21 cellular contexts compared by ENCODE assay signal in genomic region chr6:66655420-66655819, GRCh38.
"Had no signal": no experiment of that assay in that cellular context is flagged by ENCODE, and none has a peak within 500 bp of the region (broad histone marks: within the 10 kb centered on the region; RNA-seq: fewer than 3 reads in every experiment).

No MANE protein-coding gene starts in this region.

- H3K4me3 ChIP-seq: coronary artery, dorsolateral prefrontal cortex, esophagus muscularis mucosa, gastroesophageal sphincter, heart left ventricle, left lung, lower lobe of right lung, mucosa of descending colon had no signal

- FAIRE-seq: colon, endothelial cell of umbilical vein, frontal cortex, islet of Langerhans, keratinocyte had no signal

- H3K4me1 ChIP-seq: esophagus muscularis mucosa, foreskin keratinocyte, gastroesophageal sphincter, heart left ventricle, left lung, lower lobe of right lung had no signal

- H3K27me3 ChIP-seq: dorsolateral prefrontal cortex, esophagus muscularis mucosa, foreskin keratinocyte, gastroesophageal sphincter, heart left ventricle, left lung had no signal

- H3K9me3 ChIP-seq: lower lobe of right lung had no signal

- ATAC-seq: foreskin keratinocyte, gastroesophageal sphincter, heart left ventricle, left cardiac atrium, left lung, mucosa of descending colon had no signal

- H3K27ac ChIP-seq: coronary artery, dorsolateral prefrontal cortex, esophagus muscularis mucosa, foreskin keratinocyte, gastroesophageal sphincter, heart left ventricle, left lung, lower lobe of right lung had no signal

- DNase-seq: cerebellar nuclear complex; dermis blood vessel endothelial cell; dorsolateral prefrontal cortex; effector CD4-positive, alpha-beta T cell; effector memory CD4-positive, alpha-beta T cell; foreskin keratinocyte; hippocampal formation; left cardiac atrium; lower lobe of right lung; mesenchymal stem cell; mucosa of descending colon had no signal

- H3K36me3 ChIP-seq: esophagus muscularis mucosa, gastroesophageal sphincter, heart left ventricle, left lung, lower lobe of right lung had no signal
